Comparison of ENCODE assay signal across 7 cellular contexts in the genomic region with DNA sequence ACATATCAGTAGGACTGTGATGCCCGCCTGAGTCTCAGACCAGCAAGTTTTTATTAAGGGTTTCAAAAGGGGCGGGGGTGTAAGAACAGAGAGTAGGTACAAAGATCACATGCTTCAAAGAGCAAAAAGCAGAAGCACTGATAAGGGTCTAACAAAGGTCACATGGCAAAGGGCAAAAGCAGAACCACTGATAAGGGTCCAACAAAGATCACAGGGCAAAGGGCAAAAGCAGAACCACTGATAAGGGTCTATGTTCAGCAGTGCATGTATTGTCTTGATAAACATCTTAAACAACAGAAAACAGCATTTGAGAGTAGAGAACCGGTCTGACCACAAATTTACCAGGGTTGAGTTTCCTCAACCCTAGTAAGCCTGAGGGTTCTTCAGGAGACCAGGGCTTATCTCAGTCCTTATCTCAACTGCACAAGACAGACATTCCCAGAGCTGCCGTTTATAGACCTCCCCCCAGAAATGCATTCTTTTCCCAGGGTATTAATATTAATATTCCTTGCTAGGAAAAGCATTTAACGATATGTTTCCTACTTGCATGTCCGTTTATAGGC. TPM values are rescaled to one million over a fixed set of nuclear protein-coding genes. Genes with fewer than 3 reads are reported as not detected.
DNase-seq lines count a peak whose midpoint lies in the region; ATAC-seq and TF ChIP-seq lines count a peak whose summit lies in the region.
"Not testable (repeated sequence)": the region's sequence is repeated elsewhere in the genome, so short reads cannot be mapped to it uniquely, and the experiment has no call there.

No MANE protein-coding gene starts in this region.

- not testable (repeated sequence) for H3K4ac ChIP-seq in mesenchymal stem cell (ENCODE audit: low read depth in 1 of 2, low read length in 2 of 2)

- H3K27ac Mint-ChIP-seq in MCF 10A (ENCODE audit: low read depth, unreplicated experiment): peak overlapping the region; percentile 68
- H3K27ac Mint-ChIP-seq in stimulated activated naive CD8-positive, alpha-beta T cell treated with anti-CD3 and anti-CD28 coated beads, Interleukin-15, Interleukin-2, amounts not matched to agents 100 ng/mL and 50 ng/mL, for 24 hours: peak overlapping the region; percentile 22

- TF ChIP-seq CTCF in RWPE2 (IDR thresholded peaks at IDR 0.05; ENCODE audit: poor library complexity, severe bottlenecking); MCF 10A (IDR thresholded peaks at IDR 0.05; ENCODE audit: unreplicated experiment); foreskin keratinocyte (conservative IDR thresholded peaks at IDR 0.05): not testable (repeated sequence)

- H3K9me2 ChIP-seq in GM23248 (ENCODE audit: insufficient read depth): not testable (repeated sequence)

- H3K79me1 ChIP-seq in mesenchymal stem cell (replicated peaks; ENCODE audit: low read length, poor library complexity, severe bottlenecking): not testable (repeated sequence)

- H3K9me3 ChIP-seq in GM23248 (ENCODE audit: low read depth); RWPE2 (ENCODE audit: severe bottlenecking); mesenchymal stem cell (ENCODE audit: control insufficient read depth, low read length): not testable (repeated sequence)

- H3K14ac ChIP-seq in mesenchymal stem cell (ENCODE audit: low read length in 2 of 2): not testable (repeated sequence)

- H3K9ac ChIP-seq in GM23248: not testable (repeated sequence)
- H3K9ac ChIP-seq in mesenchymal stem cell (ENCODE audit: low read length): peak overlapping the region; percentile 19

- not testable (repeated sequence) for H3K9me3 Mint-ChIP-seq in MCF 10A (ENCODE audit: unreplicated experiment)
- peaks cover 10% of the 10 kb centered on the region for H3K9me3 Mint-ChIP-seq in stimulated activated naive CD8-positive, alpha-beta T cell treated with anti-CD3 and anti-CD28 coated beads, Interleukin-15, Interleukin-2, amounts not matched to agents 100 ng/mL and 50 ng/mL, for 24 hours

- H3K23ac ChIP-seq in mesenchymal stem cell (ENCODE audit: low read length in 2 of 2): not testable (repeated sequence)

- not testable (repeated sequence) for H3K4me3 Mint-ChIP-seq in MCF 10A (ENCODE audit: unreplicated experiment); stimulated activated naive CD8-positive, alpha-beta T cell treated with anti-CD3 and anti-CD28 coated beads, Interleukin-15, Interleukin-2, amounts not matched to agents 100 ng/mL and 50 ng/mL, for 24 hours

- CTCF ChIA-PET in MCF 10A (lab: Yijun Ruan, JAX): interaction anchor here (1.0 to 1.5 kb wide), 3 partner anchors 13 to 45 kb away, joined by 3 to 5 read pairs (median 4); a partner anchor contains a TSS

- not testable (repeated sequence) for H2BK12ac ChIP-seq in mesenchymal stem cell (ENCODE audit: low read length in 2 of 2)

- not testable (repeated sequence) for H3F3A ChIP-seq in GM23248 (ENCODE audit: insufficient read depth)

- H3K4me2 ChIP-seq in GM23248 (ENCODE audit: unreplicated experiment); mesenchymal stem cell (ENCODE audit: low read length, poor library complexity, severe bottlenecking): not testable (repeated sequence)

- not testable (repeated sequence) for H2AFZ ChIP-seq in GM23248; mesenchymal stem cell (ENCODE audit: low read depth, low read length)

- H2AK5ac ChIP-seq in mesenchymal stem cell (ENCODE audit: low read length, severe bottlenecking): not testable (repeated sequence)

- 93 to 94% methylated on average over 6 of the region's 6 CpGs for WGBS in GM23248 (ENCODE audit: low coverage in 1 of 2, low lambda C conversion rate in 2 of 2, missing lambda C conversion rate in 2 of 2), 2 experiments
- 91% methylated on average over 6 of the region's 6 CpGs for WGBS in mesenchymal stem cell

- H3K27me3 Mint-ChIP-seq in MCF 10A (ENCODE audit: insufficient read depth, unreplicated experiment); stimulated activated naive CD8-positive, alpha-beta T cell treated with anti-CD3 and anti-CD28 coated beads, Interleukin-15, Interleukin-2, amounts not matched to agents 100 ng/mL and 50 ng/mL, for 24 hours: not testable (repeated sequence)

- H3K36me3 Mint-ChIP-seq in MCF 10A (ENCODE audit: insufficient read depth, unreplicated experiment): not testable (repeated sequence)
- peaks cover 26% of the 10 kb centered on the region for H3K36me3 Mint-ChIP-seq in stimulated activated naive CD8-positive, alpha-beta T cell treated with anti-CD3 and anti-CD28 coated beads, Interleukin-15, Interleukin-2, amounts not matched to agents 100 ng/mL and 50 ng/mL, for 24 hours (ENCODE audit: low read depth)

- peaks cover 26% of the 10 kb centered on the region for H3K4me1 Mint-ChIP-seq in MCF 10A (ENCODE audit: insufficient read depth, unreplicated experiment)
- peaks cover 12% of the 10 kb centered on the region for H3K4me1 Mint-ChIP-seq in stimulated activated naive CD8-positive, alpha-beta T cell treated with anti-CD3 and anti-CD28 coated beads, Interleukin-15, Interleukin-2, amounts not matched to agents 100 ng/mL and 50 ng/mL, for 24 hours (ENCODE audit: low read depth)

- not testable (repeated sequence) for ATAC-seq in RWPE2 (ENCODE audit: low read depth); foreskin keratinocyte

- H3K4me1 ChIP-seq in GM23248 (ENCODE audit: insufficient read depth) (peaks cover 14% of the 10 kb centered on the region), RWPE2 (ENCODE audit: insufficient read depth, poor library complexity, severe bottlenecking) (peaks cover 12% of the 10 kb centered on the region), foreskin keratinocyte (peaks cover 28% of the 10 kb centered on the region)
- H3K4me1 ChIP-seq in mesenchymal stem cell (ENCODE audit: control insufficient read depth, insufficient read depth, low read depth, low read length): not testable (repeated sequence)

- H3K27ac ChIP-seq in GM23248 (peak overlapping the region; percentile 51), RWPE2 (ENCODE audit: poor library complexity, severe bottlenecking) (peak overlapping the region; percentile 56), foreskin keratinocyte (peak overlapping the region; percentile 78)
- H3K27ac ChIP-seq in mesenchymal stem cell (ENCODE audit: low read length, poor library complexity, severe bottlenecking): not testable (repeated sequence)

- not testable (repeated sequence) for H3K4me3 ChIP-seq in GM23248; RWPE2 (ENCODE audit: severe bottlenecking); mesenchymal stem cell (ENCODE audit: insufficient read depth in 1 of 2, low read depth in 1 of 2, low read length in 2 of 2)

- not testable (repeated sequence) for H3K36me3 ChIP-seq in GM23248 (ENCODE audit: low read depth); RWPE2 (ENCODE audit: low read depth); mesenchymal stem cell (ENCODE audit: control insufficient read depth in 1 of 2, insufficient read depth in 2 of 2, low read depth in 1 of 2, low read length in 2 of 2)

- POLR2A ChIA-PET in MCF 10A (lab: Yijun Ruan, JAX): interaction anchor here (0.6 to 2.3 kb wide), 4 partner anchors 12 to 69 kb away, joined by 3 to 15 read pairs (median 5); a partner anchor contains a TSS

- H3K27me3 ChIP-seq in GM23248 (replicated peaks; ENCODE audit: insufficient read depth); RWPE2 (ENCODE audit: insufficient read depth, poor library complexity, severe bottlenecking); foreskin keratinocyte; mesenchymal stem cell (ENCODE audit: control insufficient read depth in 1 of 2, insufficient read depth in 1 of 2, low read length in 2 of 2): not testable (repeated sequence)

- not testable (repeated sequence) for BruUV-seq in MCF 10A (replicated peaks; lab: Mats Ljungman, UMichigan)

- not testable (repeated sequence) for H3K79me2 ChIP-seq in GM23248 (ENCODE audit: insufficient read depth)

- DNase-seq in GM23248; RWPE2 (ENCODE audit: low spot score); MCF 10A (ENCODE audit: unreplicated experiment); mesenchymal stem cell: not testable (repeated sequence)
- DNase-seq in MV-4-11 (lab: John Stamatoyannopoulos, UW): peak; percentile 3
- peak in 1 of 2 donors; percentile 42 for DNase-seq in foreskin keratinocyte

- not testable (repeated sequence) for H2BK120ac ChIP-seq in mesenchymal stem cell (ENCODE audit: low read depth, low read length)

- not testable (repeated sequence) for H2BK5ac ChIP-seq in mesenchymal stem cell (ENCODE audit: low read depth, low read length, poor library complexity, severe bottlenecking)

- intact Hi-C loops in MCF 10A (cut with micrococcal nuclease): not testable (repeated sequence)

- H2BK15ac ChIP-seq in mesenchymal stem cell (ENCODE audit: low read depth, poor library complexity, severe bottlenecking): not testable (repeated sequence)

- in situ Hi-C loops in GM23248 (cut with MboI): not testable (repeated sequence)

- not testable (repeated sequence) for H3K18ac ChIP-seq in mesenchymal stem cell (ENCODE audit: low read depth in 1 of 2, low read length in 2 of 2)

- H4K8ac ChIP-seq in mesenchymal stem cell (ENCODE audit: low read length): not testable (repeated sequence)

- not testable (repeated sequence) for H4K20me1 ChIP-seq in GM23248 (ENCODE audit: insufficient read depth)

- H4K91ac ChIP-seq in mesenchymal stem cell (ENCODE audit: low read length): not testable (repeated sequence)

RNA-seq across cellular contexts. Expression of a gene that starts 12.1 kb away (rescaled TPM):
- 14.4 and 19.1 TPM in 2 replicates for total RNA-seq in GM23248 (2014; rRNA removed; shearing (Covaris generic))
- polyA plus RNA-seq in GM23248 (2016; fragmentation: Nextera tagmentation; extraction: Ambion mirVana) (12.1 and 14.7 TPM in 2 replicates), foreskin keratinocyte (3.6 and 4.2 TPM in 2 replicates)
- total RNA-seq in MCF 10A (2022) (3.2 and 4.3 TPM in 2 replicates), foreskin keratinocyte (5.9 and 6.9 TPM in 2 replicates)
- 8.9 TPM for polyA plus RNA-seq in mesenchymal stem cell (2013, experiment 1 of 2)
- polyA plus RNA-seq in mesenchymal stem cell (2013, experiment 2 of 2): 10.1 TPM

RNA-seq across cellular contexts. Expression of a gene that starts 41.9 kb away (rescaled TPM):
- total RNA-seq in GM23248 (2014; rRNA removed; shearing (Covaris generic)): 197 and 246 TPM in 2 replicates
- polyA plus RNA-seq in GM23248 (2016; fragmentation: Nextera tagmentation; extraction: Ambion mirVana) (139 and 141 TPM in 2 replicates), foreskin keratinocyte (53.4 and 61.4 TPM in 2 replicates)
- total RNA-seq in MCF 10A (2022) (104 and 105 TPM in 2 replicates), foreskin keratinocyte (134 TPM in 2 replicates)
- 78.9 TPM for polyA plus RNA-seq in mesenchymal stem cell (2013, experiment 1 of 2)
- 82.7 TPM for polyA plus RNA-seq in mesenchymal stem cell (2013, experiment 2 of 2)
